ENCODE assay signal across 25 cellular contexts in genomic region chr11:82776377-82776776, GRCh38. TPM values are rescaled to one million over a fixed set of nuclear protein-coding genes. Genes with fewer than 3 reads are reported as not detected.
DNase-seq lines count a peak whose midpoint lies in the region; ATAC-seq, FAIRE-seq and TF ChIP-seq lines count a peak whose summit lies in the region.
"Had no signal": no experiment of that assay in that cellular context is flagged by ENCODE, and none has a peak within 500 bp of the region (broad histone marks: within the 10 kb centered on the region; RNA-seq: fewer than 3 reads in every experiment).

No MANE protein-coding gene starts in this region.

- no peak for ATAC-seq in stimulated activated memory B cell treated with anti-CD40 and anti-IgM and Interleukin-4, amounts not matched to agents 10 μg/mL and 1 μg/mL and 100 μg/mL, for 72 hours
- no peak for ATAC-seq in activated CD8-positive, alpha-beta T cell treated with anti-CD3 and anti-CD28 coated beads for 36 hours
- no peak for ATAC-seq in mucosa of descending colon
- ATAC-seq: heart right ventricle; stimulated activated naive CD8-positive, alpha-beta T cell treated with anti-CD3 and anti-CD28 coated beads, Interleukin-15, Interleukin-2, amounts not matched to agents 100 U/mL and 50 U/mL, for 24 hours had no signal

- no peaks in the 10 kb centered on the region for H3K79me2 ChIP-seq in astrocyte (ENCODE audit: insufficient read depth, low read length)

- H3K27ac Mint-ChIP-seq in astrocyte (ENCODE audit: unreplicated experiment): no peak overlapping the region
- no peak overlapping the region for H3K27ac Mint-ChIP-seq in stimulated activated memory B cell treated with anti-CD40 and anti-IgM and Interleukin-4, amounts not matched to agents 10 μg/mL and 1 μg/mL and 100 μg/mL, for 72 hours
- no peak overlapping the region for H3K27ac Mint-ChIP-seq in activated CD8-positive, alpha-beta T cell treated with anti-CD3 and anti-CD28 coated beads for 36 hours

- POLR2A ChIA-PET in activated CD8-positive, alpha-beta T cell treated with anti-CD3 and anti-CD28 coated beads for 36 hours (lab: Charles Lee): interaction anchor here (0.5 kb wide), 1 partner anchor 674 kb away, joined by 4 read pairs; no protein-coding TSS in a partner anchor

- H3K4me3 ChIP-seq in astrocyte (ENCODE audit: insufficient read depth, low read depth, low read length) (no peak overlapping the region), colonic mucosa (no peak overlapping the region), mucosa of descending colon (no peak overlapping the region)
- H3K4me3 ChIP-seq: BLaER1 treated with 17β-estradiol and CSF1 and Interleukin-3, amounts not matched to agents 10 nM and 100 nM; heart right ventricle; sigmoid colon; testis had no signal

- peaks cover 6% of the 10 kb centered on the region for H3K9me3 Mint-ChIP-seq in astrocyte (ENCODE audit: unreplicated experiment)
- H3K9me3 Mint-ChIP-seq in stimulated activated memory B cell treated with anti-CD40 and anti-IgM and Interleukin-4, amounts not matched to agents 10 μg/mL and 1 μg/mL and 100 μg/mL, for 72 hours: peaks cover 21% of the 10 kb centered on the region
- peaks cover 19% of the 10 kb centered on the region for H3K9me3 Mint-ChIP-seq in activated CD8-positive, alpha-beta T cell treated with anti-CD3 and anti-CD28 coated beads for 36 hours

- no peak for FAIRE-seq in astrocyte (lab: Jason Lieb, UNC)

- H3K36me3 Mint-ChIP-seq in astrocyte (ENCODE audit: low read depth, unreplicated experiment): no peaks in the 10 kb centered on the region
- peaks cover 12% of the 10 kb centered on the region for H3K36me3 Mint-ChIP-seq in stimulated activated memory B cell treated with anti-CD40 and anti-IgM and Interleukin-4, amounts not matched to agents 10 μg/mL and 1 μg/mL and 100 μg/mL, for 72 hours
- peaks cover 3% of the 10 kb centered on the region for H3K36me3 Mint-ChIP-seq in activated CD8-positive, alpha-beta T cell treated with anti-CD3 and anti-CD28 coated beads for 36 hours (ENCODE audit: low read depth)

- H3K27me3 ChIP-seq in astrocyte (ENCODE audit: insufficient read depth, low read length) (no peaks in the 10 kb centered on the region), colonic mucosa (no peaks in the 10 kb centered on the region)
- H3K27me3 ChIP-seq: BLaER1 treated with 17β-estradiol and CSF1 and Interleukin-3, amounts not matched to agents 10 nM and 100 nM; heart right ventricle; sigmoid colon; testis had no signal

- H2AFZ ChIP-seq in astrocyte (ENCODE audit: low read depth, low read length): no peak overlapping the region

- intact Hi-C loops in colonic mucosa (cut with DNase I) (no loop called here), mucosa of descending colon (cut with DNase I, micrococcal nuclease) (no loop called here)
- intact Hi-C loops in activated CD8-positive, alpha-beta T cell treated with anti-CD3 and anti-CD28 coated beads for 36 hours (cut with micrococcal nuclease): no loop called here

- no peaks in the 10 kb centered on the region for H3K36me3 ChIP-seq in astrocyte (ENCODE audit: insufficient read depth, low read length)
- no peaks in the 10 kb centered on the region for H3K36me3 ChIP-seq in colonic mucosa
- no peaks in the 10 kb centered on the region for H3K36me3 ChIP-seq in mucosa of descending colon (ENCODE audit: low read depth)
- H3K36me3 ChIP-seq: BLaER1 treated with 17β-estradiol and CSF1 and Interleukin-3, amounts not matched to agents 10 nM and 100 nM; heart right ventricle; sigmoid colon had no signal

- no peaks in the 10 kb centered on the region for H3K4me1 Mint-ChIP-seq in astrocyte (ENCODE audit: low read depth, unreplicated experiment)
- H3K4me1 Mint-ChIP-seq in stimulated activated memory B cell treated with anti-CD40 and anti-IgM and Interleukin-4, amounts not matched to agents 10 μg/mL and 1 μg/mL and 100 μg/mL, for 72 hours: no peaks in the 10 kb centered on the region
- H3K4me1 Mint-ChIP-seq in activated CD8-positive, alpha-beta T cell treated with anti-CD3 and anti-CD28 coated beads for 36 hours (ENCODE audit: low read depth): no peaks in the 10 kb centered on the region

- no peak overlapping the region for H3K27ac ChIP-seq in astrocyte (ENCODE audit: low read depth, low read length)
- no peak overlapping the region for H3K27ac ChIP-seq in colonic mucosa
- H3K27ac ChIP-seq: BLaER1 treated with 17β-estradiol and CSF1 and Interleukin-3, amounts not matched to agents 10 nM and 100 nM; heart right ventricle; sigmoid colon; testis; VCaP had no signal

- no peaks in the 10 kb centered on the region for H4K20me1 ChIP-seq in astrocyte (ENCODE audit: insufficient read depth, low read length)
- H4K20me1 ChIP-seq: BLaER1 treated with 17β-estradiol and CSF1 and Interleukin-3, amounts not matched to agents 10 nM and 100 nM had no signal

- DNase-seq in EH (ENCODE audit: low read depth) (peak; percentile 57), LHCN-M2 (ENCODE audit: low read depth) (peak; percentile 32), astrocyte (ENCODE audit: low read depth) (peak; percentile 6), kidney tubule cell (ENCODE audit: low spot score) (peak; percentile 55), colonic mucosa (no peak), mucosa of descending colon (no peak)
- no peak for DNase-seq in activated CD8-positive, alpha-beta T cell treated with anti-CD3 and anti-CD28 coated beads for 36 hours
- DNase-seq: activated gamma-delta T cell treated with Interleukin-2 at 50 U/mL for 16 hours; activated T-cell treated with anti-CD3 and anti-CD28 coated beads, Interleukin-2, amount 50 U/mL, for 1 hour; cerebellar nuclear complex; DMS79; effector CD4-positive, alpha-beta T cell; heart right ventricle; NCI-H1105; NCI-H2029 treated with DMSO at 0.1 percent for 48 hours; NCI-H774; sigmoid colon; testis had no signal

- no peaks in the 10 kb centered on the region for H3K27me3 Mint-ChIP-seq in astrocyte (ENCODE audit: low read depth, unreplicated experiment)
- peaks cover 29% of the 10 kb centered on the region for H3K27me3 Mint-ChIP-seq in stimulated activated memory B cell treated with anti-CD40 and anti-IgM and Interleukin-4, amounts not matched to agents 10 μg/mL and 1 μg/mL and 100 μg/mL, for 72 hours
- peaks cover 9% of the 10 kb centered on the region for H3K27me3 Mint-ChIP-seq in activated CD8-positive, alpha-beta T cell treated with anti-CD3 and anti-CD28 coated beads for 36 hours

- peak overlapping the region; percentile 11 for H3K4me2 ChIP-seq in astrocyte (ENCODE audit: low read length)
- H3K4me2 ChIP-seq: BLaER1 treated with 17β-estradiol and CSF1 and Interleukin-3, amounts not matched to agents 10 nM and 100 nM had no signal

- CTCF ChIA-PET in activated CD8-positive, alpha-beta T cell treated with anti-CD3 and anti-CD28 coated beads for 36 hours (lab: Charles Lee): interaction anchor here (0.7 to 2.1 kb wide), 8 partner anchors 9 to 722 kb away, joined by 3 to 8 read pairs (median 4); no protein-coding TSS in a partner anchor

- H3K4me3 Mint-ChIP-seq in astrocyte (ENCODE audit: unreplicated experiment): no peak overlapping the region
- no peak overlapping the region for H3K4me3 Mint-ChIP-seq in stimulated activated memory B cell treated with anti-CD40 and anti-IgM and Interleukin-4, amounts not matched to agents 10 μg/mL and 1 μg/mL and 100 μg/mL, for 72 hours
- H3K4me3 Mint-ChIP-seq in activated CD8-positive, alpha-beta T cell treated with anti-CD3 and anti-CD28 coated beads for 36 hours: no peak overlapping the region

- H3K4me1 ChIP-seq in astrocyte (ENCODE audit: insufficient read depth, low read length): peaks cover 4% of the 10 kb centered on the region
- no peaks in the 10 kb centered on the region for H3K4me1 ChIP-seq in colonic mucosa
- H3K4me1 ChIP-seq in mucosa of descending colon (ENCODE audit: low read depth): no peaks in the 10 kb centered on the region
- H3K4me1 ChIP-seq: BLaER1 treated with 17β-estradiol and CSF1 and Interleukin-3, amounts not matched to agents 10 nM and 100 nM; heart right ventricle; sigmoid colon; testis had no signal

- H3K9me3 ChIP-seq in astrocyte (ENCODE audit: insufficient read depth, low read depth, low read length) (no peaks in the 10 kb centered on the region), colonic mucosa (no peaks in the 10 kb centered on the region), mucosa of descending colon (peaks cover 2% of the 10 kb centered on the region)
- H3K9me3 ChIP-seq: testis had no signal

- H3K9ac ChIP-seq in astrocyte (ENCODE audit: low read length): no peak overlapping the region
- no peak overlapping the region for H3K9ac ChIP-seq in colonic mucosa (ENCODE audit: low read depth in 2 of 2, low read length in 2 of 2)
- H3K9ac ChIP-seq: BLaER1 treated with 17β-estradiol and CSF1 and Interleukin-3, amounts not matched to agents 10 nM and 100 nM had no signal

- TF ChIP-seq CTCF in astrocyte (IDR thresholded peaks at IDR 0.05; ENCODE audit: insufficient read depth, low read depth, low read length) (no peak), colonic mucosa (IDR thresholded peaks at IDR 0.05) (no peak), mucosa of descending colon (IDR thresholded peaks at IDR 0.05) (no peak)
- no peak for TF ChIP-seq CTCF in activated CD8-positive, alpha-beta T cell treated with anti-CD3 and anti-CD28 coated beads for 36 hours (IDR thresholded peaks at IDR 0.05)

RNA-seq across cellular contexts. Expression of gene FAM181B, which starts 42.7 kb away (rescaled TPM):
- total RNA-seq in LHCN-M2 (2014; rRNA removed) (not detected in 2 replicates), astrocyte (0.11 and 0.17 TPM in 2 replicates), colonic mucosa (under 1 TPM; 0.12 to 0.32 TPM), mucosa of descending colon (1 to 10 TPM in 1 of 3 donors, under 1 TPM in 1, not detected in 1; 0.19 to 1.3 TPM)
- not detected for polyA plus RNA-seq in LHCN-M2 (2012)
- total RNA-seq in activated CD8-positive, alpha-beta T cell treated with anti-CD3 and anti-CD28 coated beads for 36 hours: not detected
- total RNA-seq: activated CD8-positive, alpha-beta memory T cell treated with anti-CD3 and anti-CD28 coated beads for 36 hours; lung microvascular endothelial cell had no signal
- polyA plus RNA-seq: AG04450 had no signal

Comparison
In these comparisons a context has a peak if more than half of its experiments do, and no peak if none do; other contexts are left out.
1. DNase-seq: peak in EH (single experiment), LHCN-M2 (single experiment), astrocyte (single experiment) and kidney tubule cell (single experiment); none in colonic mucosa (single experiment), activated CD8-positive, alpha-beta T cell treated with anti-CD3 and anti-CD28 coated beads for 36 hours (single experiment) and mucosa of descending colon (0 of 3).